ENCODE assay signal across 8 cellular contexts in the genomic region with DNA sequence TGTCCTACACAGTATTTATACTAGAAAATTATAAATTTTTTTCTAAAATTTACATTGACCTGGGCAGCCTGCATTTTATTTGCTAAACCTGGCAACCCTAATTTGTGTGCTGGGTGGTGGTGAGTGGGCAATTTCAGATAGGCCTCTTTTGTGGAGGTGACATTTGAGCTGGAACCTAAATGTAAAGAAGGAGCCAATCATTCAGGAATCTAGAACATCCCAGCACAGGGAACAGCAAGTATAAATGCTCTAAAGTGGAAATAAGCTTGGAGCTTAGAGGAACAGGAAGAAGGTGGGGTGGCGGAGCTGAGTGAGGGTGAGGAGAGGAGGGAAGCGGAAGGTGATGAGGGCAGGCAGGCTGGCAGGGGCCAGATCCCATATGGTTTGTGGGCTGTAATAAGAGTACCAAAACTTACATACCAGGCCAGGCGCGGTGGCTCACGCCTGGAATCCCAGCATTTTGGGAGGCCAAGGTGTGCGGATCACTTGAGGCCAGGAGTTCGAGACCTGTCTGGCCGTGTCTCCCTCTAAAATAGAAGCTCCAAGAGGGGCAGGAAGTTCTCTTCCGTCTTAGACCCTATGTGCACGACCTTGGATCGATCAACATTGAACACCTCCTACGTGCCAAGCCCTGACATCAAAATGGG. TPM values are rescaled to one million over a fixed set of nuclear protein-coding genes. Genes with fewer than 3 reads are reported as not detected.
DNase-seq lines count a peak whose midpoint lies in the region; ATAC-seq and TF ChIP-seq lines count a peak whose summit lies in the region.

No MANE protein-coding gene starts in this region.

- intact Hi-C loops in upper lobe of right lung (cut with DNase I): no loop called here

- peak; percentile 10 for ATAC-seq in GM21423 (IDR thresholded peaks at IDR 0.05; ENCODE audit: unreplicated experiment)
- peak; percentile 33 for ATAC-seq in upper lobe of right lung

- TF ChIP-seq CTCF in upper lobe of right lung (IDR thresholded peaks at IDR 0.05): no peak

- DNase-seq in AML-193 (lab: John Stamatoyannopoulos, UW) (peak; percentile 30 to 42), RPMI8226 (peak; percentile 50), upper lobe of right lung (peak; percentile 74), midbrain (lab: John Stamatoyannopoulos, UW) (no peak), ACHN (no peak)

- in situ Hi-C loops in ACHN (cut with HindIII; ENCODE audit: low pct_ligation_motif_present, low pct_unique_long_range_greater_than_20kb, low sequenced_read_pairs): no loop called here

- peak overlapping the region; percentile 95 for H3K4me3 ChIP-seq in ectodermal cell (ENCODE audit: insufficient read depth, low read depth, low read length)
- H3K4me3 ChIP-seq in mucosa of rectum (ENCODE audit: low read length in 2 of 2): peak overlapping the region; percentile 80 to 91
- peak overlapping the region; percentile 87 for H3K4me3 ChIP-seq in upper lobe of right lung

- H3K27ac ChIP-seq in ectodermal cell (ENCODE audit: insufficient read depth, low read depth, low read length, poor library complexity, severe bottlenecking): peak overlapping the region; percentile 81
- H3K27ac ChIP-seq in mucosa of rectum (ENCODE audit: low read depth in 2 of 2, low read length in 2 of 2): peak overlapping the region; percentile 83 to 92
- H3K27ac ChIP-seq in upper lobe of right lung: peak overlapping the region; percentile 93

- WGBS in ectodermal cell, 2 experiments: 37 to 41% methylated on average over 12 of the region's 12 CpGs

- peaks cover 12% of the 10 kb centered on the region for H3K4me1 ChIP-seq in ectodermal cell (ENCODE audit: control insufficient read depth, insufficient read depth, low read length)
- H3K4me1 ChIP-seq in mucosa of rectum (ENCODE audit: control insufficient read depth in 2 of 2, insufficient read depth in 2 of 2, low read length in 2 of 2): peaks cover 6 to 14% of the 10 kb centered on the region in 2 donors
- peaks cover 21% of the 10 kb centered on the region for H3K4me1 ChIP-seq in upper lobe of right lung

- H3K9ac ChIP-seq in mucosa of rectum (ENCODE audit: low read depth in 1 of 2, low read length in 2 of 2): peak overlapping the region; percentile 87 to 93

- H3K9me3 ChIP-seq in ectodermal cell (ENCODE audit: control insufficient read depth, low read length) (no peaks in the 10 kb centered on the region), mucosa of rectum (ENCODE audit: control insufficient read depth in 2 of 2, low read length in 2 of 2) (no peaks in the 10 kb centered on the region), upper lobe of right lung (no peaks in the 10 kb centered on the region)

- H3K36me3 ChIP-seq in ectodermal cell (ENCODE audit: control insufficient read depth, insufficient read depth, low read length) (peaks cover 10% of the 10 kb centered on the region), mucosa of rectum (ENCODE audit: control insufficient read depth in 2 of 2, insufficient read depth in 2 of 2, low read length in 2 of 2) (no peaks in the 10 kb centered on the region), upper lobe of right lung (no peaks in the 10 kb centered on the region)

- H3K27me3 ChIP-seq in ectodermal cell (ENCODE audit: control insufficient read depth, insufficient read depth, low read length, poor library complexity, severe bottlenecking): no peaks in the 10 kb centered on the region
- no peaks in the 10 kb centered on the region for H3K27me3 ChIP-seq in mucosa of rectum (ENCODE audit: control insufficient read depth in 2 of 2, insufficient read depth in 2 of 2, low read length in 2 of 2)
- H3K27me3 ChIP-seq in upper lobe of right lung: no peaks in the 10 kb centered on the region

RNA-seq across cellular contexts. Expression of gene CSE1L, which starts 0.5 kb away (rescaled TPM):
- 264 TPM for polyA plus RNA-seq in ectodermal cell (2013, experiment 1 of 4)
- polyA plus RNA-seq in ectodermal cell (2013, experiment 2 of 4): 273 TPM
- 201 TPM for polyA plus RNA-seq in ectodermal cell (2013, experiment 3 of 4)
- polyA plus RNA-seq in ectodermal cell (2013, experiment 4 of 4): 208 TPM
- total RNA-seq in upper lobe of right lung: 37.8 TPM

Comparison
In these comparisons a context has a peak if more than half of its experiments do, and no peak if none do; other contexts are left out.
1. DNase-seq: peak in AML-193 (2 of 2), RPMI8226 (single experiment) and upper lobe of right lung (single experiment); none in midbrain (single experiment) and ACHN (single experiment).
2. Peak in every context shown above with its lines, with median percentiles within 50 percentile points of each other: H3K27ac ChIP-seq and H3K4me3 ChIP-seq.